In genomic region chr13:109779876-109780516, GRCh38 we compare ENCODE assay signal across 10 cellular contexts. TPM values are rescaled to one million over a fixed set of nuclear protein-coding genes. Genes with fewer than 3 reads are reported as not detected.
DNase-seq lines count a peak whose midpoint lies in the region; ATAC-seq and TF ChIP-seq lines count a peak whose summit lies in the region.
"Had no signal": no experiment of that assay in that cellular context is flagged by ENCODE, and none has a peak within 500 bp of the region (broad histone marks: within the 10 kb centered on the region; RNA-seq: fewer than 3 reads in every experiment).

No MANE protein-coding gene starts in this region.

- intact Hi-C loops in Caco-2 (cut with micrococcal nuclease; ENCODE audit: unreplicated experiment): loop anchor here (10.0 kb wide), 1 partner anchor 505 kb away; no protein-coding TSS in a partner anchor
- intact Hi-C loops in Panc1 (cut with micrococcal nuclease; ENCODE audit: unreplicated experiment): loop anchor here (5.0 kb wide), 3 partner anchors 508 to 818 kb away; no protein-coding TSS in a partner anchor

- peaks cover 1% of the 10 kb centered on the region; the same call in 1 of the 2 replicates for H3K4me1 ChIP-seq in Caco-2
- peaks cover 20% of the 10 kb centered on the region for H3K4me1 ChIP-seq in Panc1 (ENCODE audit: control insufficient read depth, insufficient read depth, low read length)

- H3K4me1 Mint-ChIP-seq in Caco-2 (ENCODE audit: low read depth, unreplicated experiment): peaks cover 9% of the 10 kb centered on the region

- POLR2A ChIA-PET in Caco-2 (lab: Charles Lee) (no interaction called here), Panc1 (lab: Charles Lee) (no interaction called here)

- H3K4me3 Mint-ChIP-seq in Caco-2 (ENCODE audit: unreplicated experiment): no peak overlapping the region

- BruUV-seq in Caco-2 (replicated peaks; lab: Mats Ljungman, UMichigan) (TSS peak; percentile 6), Panc1 (replicated peaks; lab: Mats Ljungman, UMichigan) (no TSS peak)

- DNase-seq in Caco-2 (no peak), Panc1 (ENCODE audit: low read depth, low spot score) (no peak), epithelial cell of proximal tubule (ENCODE audit: low read depth) (no peak), retinal pigment epithelial cell (ENCODE audit: low read depth) (no peak)
- DNase-seq: H7 had no signal

- in situ Hi-C loops in Panc1 (cut with HindIII; ENCODE audit: low pct_unique_long_range_greater_than_20kb, low sequenced_read_pairs): no loop called here

- peak overlapping the region; percentile 73 for H3K27ac ChIP-seq in Panc1 (ENCODE audit: low read length)
- H3K27ac ChIP-seq: KMS-11 had no signal

- ATAC-seq in Panc1 (no peak), GM18873 (IDR thresholded peaks at IDR 0.05; ENCODE audit: low FRiP score, unreplicated experiment) (no peak), esophagus mucosa (no peak), HG02981 (IDR thresholded peaks at IDR 0.05; ENCODE audit: unreplicated experiment) (no peak)
- no peak for ATAC-seq in activated CD4-positive, CD25-positive, alpha-beta regulatory T cell treated with anti-CD3 and anti-CD28 coated beads, Interleukin-2, amount 50 U/mL, for 24 hours

- H3K9me3 ChIP-seq in Caco-2: no peaks in the 10 kb centered on the region
- H3K9me3 ChIP-seq in Panc1 (ENCODE audit: control insufficient read depth, insufficient read depth, low read depth, low read length): no peaks in the 10 kb centered on the region

- H3K27ac Mint-ChIP-seq in Caco-2 (ENCODE audit: unreplicated experiment): no peak overlapping the region

- H3K27me3 ChIP-seq in Caco-2 (replicated peaks; ENCODE audit: control insufficient read depth, insufficient read depth, low read length) (no peaks in the 10 kb centered on the region), Panc1 (ENCODE audit: control insufficient read depth, insufficient read depth, low read length) (no peaks in the 10 kb centered on the region)

- H3K27me3 Mint-ChIP-seq in Caco-2 (ENCODE audit: insufficient read depth, unreplicated experiment): no peaks in the 10 kb centered on the region

- CTCF ChIA-PET in Caco-2 (lab: Charles Lee): no interaction called here
- CTCF ChIA-PET in Panc1 (lab: Charles Lee): no interaction called here

- TF ChIP-seq CTCF in Caco-2 (IDR thresholded peaks at IDR 0.05; ENCODE audit: insufficient read depth in 1 of 2, low read depth in 1 of 2, low read length in 1 of 2, severe bottlenecking in 1 of 2, unreplicated experiment in 1 of 2) (no peak), Panc1 (IDR thresholded peaks at IDR 0.05) (no peak), epithelial cell of proximal tubule (conservative IDR thresholded peaks at IDR 0.05; ENCODE audit: low read depth, low read length) (no peak), retinal pigment epithelial cell (conservative IDR thresholded peaks at IDR 0.05; ENCODE audit: low read depth, low read length) (no peak)

- H3K4me3 ChIP-seq in Caco-2 (ENCODE audit: low read depth, low read length): no peak overlapping the region
- peak overlapping the region; percentile 49 to 72 for H3K4me3 ChIP-seq in Panc1 (ENCODE audit: low read depth in 2 of 2, low read length in 2 of 2)
- peak overlapping the region; percentile 63 for H3K4me3 ChIP-seq in epithelial cell of proximal tubule (ENCODE audit: low read depth, low read length)
- H3K4me3 ChIP-seq in retinal pigment epithelial cell (ENCODE audit: low read length): peak overlapping the region; percentile 76

- H3K36me3 Mint-ChIP-seq in Caco-2 (ENCODE audit: insufficient read depth, unreplicated experiment): peaks cover 6% of the 10 kb centered on the region

- H3K36me3 ChIP-seq in Caco-2 (ENCODE audit: control insufficient read depth, insufficient read depth, low read length) (no peaks in the 10 kb centered on the region), Panc1 (ENCODE audit: control insufficient read depth, insufficient read depth, low read length) (no peaks in the 10 kb centered on the region)

- no peaks in the 10 kb centered on the region for H3K9me3 Mint-ChIP-seq in Caco-2 (ENCODE audit: unreplicated experiment)

RNA-seq across cellular contexts. Expression of gene IRS2, which starts 6.4 kb away (rescaled TPM):
- total RNA-seq in Caco-2 (2022): 5.4 and 5.5 TPM in 2 replicates
- 5.9 TPM for total RNA-seq in Panc1 (2021; ENCODE audit: unreplicated experiment)
- 4.7 TPM for polyA plus RNA-seq in Panc1 (2012; ENCODE audit: insufficient read length)
- 14.0 and 14.5 TPM in 2 replicates for total RNA-seq in epithelial cell of proximal tubule
- total RNA-seq in esophagus mucosa: 1.6 TPM
